1 cellular context compared by ENCODE assay signal in genomic region chr1:63368131-63368530, GRCh38.
TF ChIP-seq lines count a peak whose summit lies in the region.

No MANE protein-coding gene starts in this region.

TF ChIP-seq in SK-N-SH, 30 proteins besides CTCF, POLR2A, EP300 and RAD21 (continued from another document):
- no peak for TF ChIP-seq MAX (IDR thresholded peaks at IDR 0.05; ENCODE audit: low read depth)
- TF ChIP-seq FOSL2 (IDR thresholded peaks at IDR 0.05; ENCODE audit: borderline replicate concordance, low read depth), result no peak
- no peak for TF ChIP-seq TCF12 (IDR thresholded peaks at IDR 0.05)
- TF ChIP-seq POLR2AphosphoS5 (IDR thresholded peaks at IDR 0.05; ENCODE audit: low read depth, low read length), result no peak
- no peak for TF ChIP-seq MEF2A (IDR thresholded peaks at IDR 0.05; ENCODE audit: borderline replicate concordance, low read depth)
- TF ChIP-seq, protein P1, sequence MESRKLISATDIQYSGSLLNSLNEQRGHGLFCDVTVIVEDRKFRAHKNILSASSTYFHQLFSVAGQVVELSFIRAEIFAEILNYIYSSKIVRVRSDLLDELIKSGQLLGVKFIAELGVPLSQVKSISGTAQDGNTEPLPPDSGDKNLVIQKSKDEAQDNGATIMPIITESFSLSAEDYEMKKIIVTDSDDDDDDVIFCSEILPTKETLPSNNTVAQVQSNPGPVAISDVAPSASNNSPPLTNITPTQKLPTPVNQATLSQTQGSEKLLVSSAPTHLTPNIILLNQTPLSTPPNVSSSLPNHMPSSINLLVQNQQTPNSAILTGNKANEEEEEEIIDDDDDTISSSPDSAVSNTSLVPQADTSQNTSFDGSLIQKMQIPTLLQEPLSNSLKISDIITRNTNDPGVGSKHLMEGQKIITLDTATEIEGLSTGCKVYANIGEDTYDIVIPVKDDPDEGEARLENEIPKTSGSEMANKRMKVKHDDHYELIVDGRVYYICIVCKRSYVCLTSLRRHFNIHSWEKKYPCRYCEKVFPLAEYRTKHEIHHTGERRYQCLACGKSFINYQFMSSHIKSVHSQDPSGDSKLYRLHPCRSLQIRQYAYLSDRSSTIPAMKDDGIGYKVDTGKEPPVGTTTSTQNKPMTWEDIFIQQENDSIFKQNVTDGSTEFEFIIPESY (IDR thresholded peaks at IDR 0.05; ENCODE audit: borderline replicate concordance, low read depth), result no peak
- TF ChIP-seq FOXJ3 (CRISPR knock-in tag; IDR thresholded peaks at IDR 0.05), result no peak
- no peak for TF ChIP-seq ELF1 (IDR thresholded peaks at IDR 0.05)
- TF ChIP-seq JUND (IDR thresholded peaks at IDR 0.05), result no peak
- TF ChIP-seq CHD2 (IDR thresholded peaks at IDR 0.05; ENCODE audit: low read length, partially characterized antibody), result no peak
- no peak for TF ChIP-seq YY1 (IDR thresholded peaks at IDR 0.05; ENCODE audit: low read depth)
- TF ChIP-seq SIN3A (IDR thresholded peaks at IDR 0.05; ENCODE audit: borderline replicate concordance, low read depth, low read length), result no peak
- no peak for TF ChIP-seq NRF1 (IDR thresholded peaks at IDR 0.05; ENCODE audit: low read depth, low read length)
- TF ChIP-seq GATA2 (CRISPR knock-in tag; IDR thresholded peaks at IDR 0.05), result no peak
- TF ChIP-seq PBX3 (IDR thresholded peaks at IDR 0.05), result no peak
- no peak for TF ChIP-seq RXRA (IDR thresholded peaks at IDR 0.05; ENCODE audit: borderline replicate concordance, low read depth)
TF ChIP-seq in SK-N-SH: peak in this region for 0.
